In the genomic region with DNA sequence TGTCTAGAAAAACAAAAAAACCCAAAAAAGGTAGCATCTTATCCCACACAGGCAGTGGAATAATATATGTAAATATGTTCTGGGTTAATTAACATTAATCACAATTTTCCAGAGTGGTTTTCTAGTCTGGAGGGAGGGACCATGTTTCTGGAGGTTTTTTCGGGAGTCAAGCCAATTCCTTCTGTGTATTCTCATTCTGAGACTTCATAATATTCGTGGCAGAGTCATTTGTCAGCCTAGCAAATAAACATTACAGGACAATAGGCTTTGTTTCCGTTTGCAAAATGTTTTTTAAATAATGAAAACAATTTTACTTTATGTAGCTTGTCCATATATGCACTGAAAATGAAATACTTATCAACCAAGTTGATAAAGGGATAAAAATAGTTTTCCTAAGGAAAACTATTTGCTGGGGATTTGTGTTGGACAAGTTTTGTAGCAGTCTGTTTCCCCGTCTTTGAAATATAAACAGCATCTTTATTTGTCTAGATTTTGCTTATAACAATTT, we compare ENCODE assay signal across 16 cellular contexts. TPM values are rescaled to one million over a fixed set of nuclear protein-coding genes. Genes with fewer than 3 reads are reported as not detected.
DNase-seq lines count a peak whose midpoint lies in the region; ATAC-seq and TF ChIP-seq lines count a peak whose summit lies in the region.
"Had no signal": no experiment of that assay in that cellular context is flagged by ENCODE, and none has a peak within 500 bp of the region (broad histone marks: within the 10 kb centered on the region; RNA-seq: fewer than 3 reads in every experiment).

No MANE protein-coding gene starts in this region.

- H3K9me3 Mint-ChIP-seq in mesothelial cell of epicardium (no peaks in the 10 kb centered on the region), type B pancreatic cell (no peaks in the 10 kb centered on the region)
- H3K9me3 Mint-ChIP-seq: activated CD4-positive, alpha-beta T cell treated with anti-CD3 and anti-CD28 coated beads, Interleukin-2, amount 10 ng/mL, durations not matched to agents 7 days and 5 days; CD4-positive, alpha-beta T cell had no signal

- H3K4me3 Mint-ChIP-seq in mesothelial cell of epicardium (no peak overlapping the region), type B pancreatic cell (no peak overlapping the region)
- H3K4me3 Mint-ChIP-seq: activated CD4-positive, alpha-beta T cell treated with anti-CD3 and anti-CD28 coated beads, Interleukin-2, amount 10 ng/mL, durations not matched to agents 7 days and 5 days; CD4-positive, alpha-beta T cell had no signal

- H3K4me3 ChIP-seq in cardiac muscle cell (no peak overlapping the region), cardiac fibroblast (replicated peaks in 1 of 2; ENCODE audit: low read depth in 2 of 2, low read length in 2 of 2) (no peak overlapping the region)
- H3K4me3 ChIP-seq: GM12878 had no signal

- peaks cover 52% of the 10 kb centered on the region for H3K4me1 ChIP-seq in cardiac muscle cell (ENCODE audit: low read depth)

- no peaks in the 10 kb centered on the region for H3K27me3 ChIP-seq in cardiac muscle cell

- H3K36me3 ChIP-seq in cardiac muscle cell = no peaks in the 10 kb centered on the region

- peak overlapping the region; percentile 38 for H3K27ac ChIP-seq in cardiac muscle cell

- peaks cover 59% of the 10 kb centered on the region for H3K4me1 Mint-ChIP-seq in mesothelial cell of epicardium
- H3K4me1 Mint-ChIP-seq in type B pancreatic cell (ENCODE audit: unreplicated experiment) = peaks cover 19% of the 10 kb centered on the region

- intact Hi-C loops in cardiac septum (cut with DNase I) = no loop called here

- DNase-seq in cardiac muscle cell (ENCODE audit: low read depth in 1 of 2, low spot score in 1 of 2) (peak in 1 of 2 donors; percentile 44), cardiac septum (ENCODE audit: low spot score) (no peak), cardiac fibroblast (ENCODE audit: low read depth in 2 of 2) (peak; percentile 51 to 64), mesothelial cell of epicardium (ENCODE audit: low spot score in 2 of 2, unreplicated experiment in 2 of 2) (no peak), type B pancreatic cell (ENCODE audit: extremely low spot score, unreplicated experiment) (no peak)
- DNase-seq: activated CD4-positive, alpha-beta T cell treated with anti-CD3 and anti-CD28 coated beads, Interleukin-2, amount 10 ng/mL, durations not matched to agents 7 days and 5 days; CD4-positive, alpha-beta T cell; posterior cingulate gyrus; SHP77 treated with DMSO at 0.1 percent for 48 hours; stimulated activated CD4-positive, alpha-beta T cell treated with anti-CD3 and anti-CD28 coated beads, Interleukin-1b, Interleukin-23, amount 100 ng/mL, for 48 hours; T-helper 9 cell; trophoblast cell had no signal

- TF ChIP-seq CTCF in cardiac muscle cell (IDR thresholded peaks at IDR 0.05; ENCODE audit: low read depth, low read length) = no peak
- TF ChIP-seq CTCF in cardiac fibroblast (IDR thresholded peaks at IDR 0.05; ENCODE audit: low read depth, low read length) = no peak
- no peak for TF ChIP-seq CTCF in mesothelial cell of epicardium (IDR thresholded peaks at IDR 0.05; ENCODE audit: unreplicated experiment)
- no peak for TF ChIP-seq CTCF in type B pancreatic cell (conservative IDR thresholded peaks at IDR 0.05)

- H3K27me3 Mint-ChIP-seq in mesothelial cell of epicardium (ENCODE audit: low read depth) (no peaks in the 10 kb centered on the region), type B pancreatic cell (no peaks in the 10 kb centered on the region)
- H3K27me3 Mint-ChIP-seq: CD4-positive, alpha-beta T cell had no signal

- no peaks in the 10 kb centered on the region for H3K36me3 Mint-ChIP-seq in mesothelial cell of epicardium
- H3K36me3 Mint-ChIP-seq in type B pancreatic cell = no peaks in the 10 kb centered on the region

- H3K27ac Mint-ChIP-seq in mesothelial cell of epicardium (peak overlapping the region; percentile 99), type B pancreatic cell (peak overlapping the region; percentile 37)
- H3K27ac Mint-ChIP-seq: activated CD4-positive, alpha-beta T cell treated with anti-CD3 and anti-CD28 coated beads, Interleukin-2, amount 10 ng/mL, durations not matched to agents 7 days and 5 days; CD4-positive, alpha-beta T cell had no signal

- ATAC-seq in GM19328 (IDR thresholded peaks at IDR 0.05; ENCODE audit: unreplicated experiment) = no peak
- no peak for ATAC-seq in GM19397 (IDR thresholded peaks at IDR 0.05; ENCODE audit: unreplicated experiment)
- ATAC-seq in HG02973 (IDR thresholded peaks at IDR 0.05; ENCODE audit: unreplicated experiment) = no peak
- ATAC-seq: GM12878 had no signal

- H3K9me3 ChIP-seq in cardiac muscle cell (ENCODE audit: low read depth) = no peaks in the 10 kb centered on the region

RNA-seq across cellular contexts. Expression of gene SERINC3, which starts 26.4 kb away (rescaled TPM):
- total RNA-seq in cardiac muscle cell (49.2 and 82.9 TPM in 2 replicates), cardiac septum (94.3 TPM), mesothelial cell of epicardium (42.0 to 45.0 TPM (median 42.9 TPM) in 3 replicates), type B pancreatic cell (ENCODE audit: low replicate concordance) (47.1 and 65.6 TPM in 2 replicates)
- 73.8 and 95.1 TPM in 2 replicates for polyA plus RNA-seq in cardiac muscle cell

RNA-seq across cellular contexts. Expression of gene PKIG, which starts 34.2 kb away (rescaled TPM):
- total RNA-seq in cardiac muscle cell (100 and 112 TPM in 2 replicates), cardiac septum (274 TPM), mesothelial cell of epicardium (50.4 to 59.1 TPM (median 51.6 TPM) in 3 replicates), type B pancreatic cell (ENCODE audit: low replicate concordance) (13.9 and 24.3 TPM in 2 replicates)
- polyA plus RNA-seq in cardiac muscle cell = 68.0 and 90.4 TPM in 2 replicates

Comparison
In these comparisons a context has a peak if more than half of its experiments do, and no peak if none do; other contexts are left out.
1. DNase-seq: peak in cardiac fibroblast (2 of 2); none in cardiac septum (single experiment), mesothelial cell of epicardium (0 of 2) and type B pancreatic cell (single experiment).